28 cellular contexts compared by ENCODE assay signal in genomic region chr2:57504787-57505186, GRCh38.
"Had no signal": no experiment of that assay in that cellular context is flagged by ENCODE, and none has a peak within 500 bp of the region (broad histone marks: within the 10 kb centered on the region; RNA-seq: fewer than 3 reads in every experiment).

No MANE protein-coding gene starts in this region.

- FAIRE-seq: colon, endometrium, endothelial cell of umbilical vein had no signal

- H3K27ac ChIP-seq: colonic mucosa, coronary artery, dorsolateral prefrontal cortex, epithelial cell of prostate, esophagus muscularis mucosa, esophagus squamous epithelium, foreskin keratinocyte, gastrocnemius medialis, gastroesophageal sphincter, heart left ventricle, heart right ventricle, hepatocyte had no signal

- ATAC-seq: effector memory CD8-positive, alpha-beta T cell; esophagus mucosa; gastrocnemius medialis; gastroesophageal sphincter; heart left ventricle; heart right ventricle had no signal

- H3K4me1 ChIP-seq: colonic mucosa, esophagus muscularis mucosa, esophagus squamous epithelium, foreskin keratinocyte, gastrocnemius medialis, gastroesophageal sphincter, heart left ventricle, heart right ventricle had no signal

- H3K36me3 ChIP-seq: colonic mucosa, esophagus muscularis mucosa, esophagus squamous epithelium, gastrocnemius medialis, gastroesophageal sphincter, heart left ventricle, heart right ventricle had no signal

- H3K27me3 ChIP-seq: colonic mucosa, dorsolateral prefrontal cortex, esophagus muscularis mucosa, esophagus squamous epithelium, foreskin keratinocyte, gastrocnemius medialis, heart left ventricle, heart right ventricle, hepatocyte had no signal

- H3K79me2 ChIP-seq: hepatocyte had no signal

- H3K4me3 ChIP-seq: colonic mucosa, coronary artery, dorsolateral prefrontal cortex, esophagus muscularis mucosa, esophagus squamous epithelium, gastrocnemius medialis, gastroesophageal sphincter, heart left ventricle, heart right ventricle, hepatocyte had no signal

- H3K4me2 ChIP-seq: hepatocyte had no signal

- DNase-seq: colonic mucosa; cortex of kidney; dermis blood vessel endothelial cell; dorsolateral prefrontal cortex; effector CD4-positive, alpha-beta T cell; effector CD8-positive, alpha-beta T cell; effector memory CD4-positive, alpha-beta T cell; effector memory CD8-positive, alpha-beta T cell; endodermal cell; erythroblast; esophagus squamous epithelium; foreskin fibroblast; foreskin keratinocyte; foreskin melanocyte; gastrocnemius medialis; glutamatergic neuron; head of caudate nucleus; heart left ventricle; heart right ventricle had no signal

- H3K9me3 ChIP-seq: colonic mucosa, esophagus muscularis mucosa, esophagus squamous epithelium, gastrocnemius medialis, gastroesophageal sphincter, heart left ventricle, heart right ventricle had no signal

- H2AFZ ChIP-seq: hepatocyte had no signal
